Comparison of ENCODE assay signal across 11 cellular contexts in genomic region chr4:184747034-184747830, GRCh38. TPM values are rescaled to one million over a fixed set of nuclear protein-coding genes. Genes with fewer than 3 reads are reported as not detected.
DNase-seq lines count a peak whose midpoint lies in the region; ATAC-seq lines count a peak whose summit lies in the region.
"Had no signal": no experiment of that assay in that cellular context is flagged by ENCODE, and none has a peak within 500 bp of the region (broad histone marks: within the 10 kb centered on the region; RNA-seq: fewer than 3 reads in every experiment).

No MANE protein-coding gene starts in this region.

- peaks cover 25% of the 10 kb centered on the region for H3K4me1 Mint-ChIP-seq in stimulated activated memory B cell treated with anti-CD40 and anti-IgM and Interleukin-4, amounts not matched to agents 10 μg/mL and 1 μg/mL and 100 μg/mL, for 72 hours

- H3K27me3 ChIP-seq in aorta (ENCODE audit: control insufficient read depth in 1 of 2, insufficient read depth in 2 of 2, low read length in 1 of 2): no peaks in the 10 kb centered on the region

- intact Hi-C loops in Right ventricle myocardium inferior (cut with DNase I): loop anchor here (5.0 to 10.0 kb wide), 3 partner anchors 60 to 358 kb away; no protein-coding TSS in a partner anchor
- intact Hi-C loops in cardiac septum (cut with DNase I): loop anchor here (5.0 to 10.0 kb wide), 4 partner anchors 80 to 388 kb away; partner anchors contain the start of gene ACSL1
- intact Hi-C loops in aorta (cut with DNase I): loop anchor here (5.0 to 10.0 kb wide), 4 partner anchors 78 to 348 kb away; partner anchors contain the start of gene ACSL1 (in 2 of the 2)

- no peaks in the 10 kb centered on the region for H3K36me3 ChIP-seq in aorta (ENCODE audit: control insufficient read depth in 1 of 2, insufficient read depth in 2 of 2, low read length in 1 of 2)

- no peak overlapping the region for H3K4me3 ChIP-seq in aorta (ENCODE audit: low read length in 2 of 2)

- 68% methylated on average over 4 of the region's 4 CpGs for WGBS in aorta, 2 donors

- peak overlapping the region; percentile 84 for H3K27ac ChIP-seq in epithelial cell of prostate
- H3K27ac ChIP-seq in aorta (ENCODE audit: low read depth in 1 of 2, low read length in 2 of 2): peak overlapping the region in 1 of 2 donors; percentile 98

- peaks cover 2% of the 10 kb centered on the region in 2 donors for H3K4me1 ChIP-seq in aorta (ENCODE audit: control insufficient read depth in 1 of 2, insufficient read depth in 2 of 2, low read length in 2 of 2)

- H3K36me3 Mint-ChIP-seq in stimulated activated memory B cell treated with anti-CD40 and anti-IgM and Interleukin-4, amounts not matched to agents 10 μg/mL and 1 μg/mL and 100 μg/mL, for 72 hours: no peaks in the 10 kb centered on the region

- peak; percentile 33 for ATAC-seq in Right ventricle myocardium inferior
- ATAC-seq in aorta (ENCODE audit: low FRiP score): peak; percentile 27
- no peak for ATAC-seq in stimulated activated memory B cell treated with anti-CD40 and anti-IgM and Interleukin-4, amounts not matched to agents 10 μg/mL and 1 μg/mL and 100 μg/mL, for 72 hours
- ATAC-seq in HG02610 (IDR thresholded peaks at IDR 0.05; ENCODE audit: unreplicated experiment): no peak

- H3K4me3 Mint-ChIP-seq in stimulated activated memory B cell treated with anti-CD40 and anti-IgM and Interleukin-4, amounts not matched to agents 10 μg/mL and 1 μg/mL and 100 μg/mL, for 72 hours: no peak overlapping the region

- DNase-seq in Right ventricle myocardium inferior (ENCODE audit: missing footprints) (no peak), cardiac septum (ENCODE audit: low spot score) (no peak), epithelial cell of prostate (ENCODE audit: low read depth, low spot score) (no peak), myocyte (ENCODE audit: low read depth) (peak; percentile 78), aorta (no peak), NCI-H1436 (lab: John Stamatoyannopoulos, UW) (no peak)
- DNase-seq: activated naive CD4-positive, alpha-beta T cell treated with Interleukin-2 at 50 U/mL for 16 hours; NCI-H1048 had no signal

- no peak overlapping the region for H3K27ac Mint-ChIP-seq in stimulated activated memory B cell treated with anti-CD40 and anti-IgM and Interleukin-4, amounts not matched to agents 10 μg/mL and 1 μg/mL and 100 μg/mL, for 72 hours

- H3K9me3 Mint-ChIP-seq in stimulated activated memory B cell treated with anti-CD40 and anti-IgM and Interleukin-4, amounts not matched to agents 10 μg/mL and 1 μg/mL and 100 μg/mL, for 72 hours: no peaks in the 10 kb centered on the region
- H3K9me3 Mint-ChIP-seq: HFFc6 had no signal

- no peaks in the 10 kb centered on the region for H3K27me3 Mint-ChIP-seq in stimulated activated memory B cell treated with anti-CD40 and anti-IgM and Interleukin-4, amounts not matched to agents 10 μg/mL and 1 μg/mL and 100 μg/mL, for 72 hours

- no peaks in the 10 kb centered on the region for H3K9me3 ChIP-seq in aorta (ENCODE audit: control insufficient read depth, low read length)

RNA-seq across cellular contexts. Expression of gene CENPU, which starts 13.3 kb away (rescaled TPM):
- 1.8 TPM for total RNA-seq in Right ventricle myocardium inferior
- 1.5 TPM for total RNA-seq in cardiac septum
- 18.1 and 18.4 TPM in 2 replicates for total RNA-seq in myocyte
- polyA plus RNA-seq in myocyte (2012): 5.2 TPM
- 1 to 10 TPM; 1.1 to 3.1 TPM for total RNA-seq in aorta
- polyA plus RNA-seq in aorta: 1 to 10 TPM; 1.2 to 2.5 TPM

Comparison
In these comparisons a context has a peak if more than half of its experiments do, and no peak if none do; other contexts are left out.
1. ATAC-seq: peak in Right ventricle myocardium inferior (single experiment) and aorta (single experiment); none in stimulated activated memory B cell treated with anti-CD40 and anti-IgM and Interleukin-4, amounts not matched to agents 10 μg/mL and 1 μg/mL and 100 μg/mL, for 72 hours (single experiment) and HG02610 (single experiment).